In genomic region chr1:74748962-74749361, GRCh38 we compare ENCODE assay signal across 18 cellular contexts. TPM values are rescaled to one million over a fixed set of nuclear protein-coding genes. Genes with fewer than 3 reads are reported as not detected.
DNase-seq lines count a peak whose midpoint lies in the region; ATAC-seq, FAIRE-seq and TF ChIP-seq lines count a peak whose summit lies in the region.
"Had no signal": no experiment of that assay in that cellular context is flagged by ENCODE, and none has a peak within 500 bp of the region (broad histone marks: within the 10 kb centered on the region; RNA-seq: fewer than 3 reads in every experiment).

No MANE protein-coding gene starts in this region.

- no peaks in the 10 kb centered on the region for H3K9me3 Mint-ChIP-seq in Calu3 (ENCODE audit: low read depth, unreplicated experiment)

- intact Hi-C loops in Calu3 (cut with micrococcal nuclease; ENCODE audit: unreplicated experiment): no loop called here

- H3K27ac Mint-ChIP-seq in Calu3 (ENCODE audit: unreplicated experiment): peak overlapping the region; percentile 17
- H3K27ac Mint-ChIP-seq: activated CD4-positive, alpha-beta memory T cell treated with anti-CD3 and anti-CD28 coated beads for 36 hours had no signal

- no peak for FAIRE-seq in frontal cortex (lab: Jason Lieb, UNC)

- H3K4me3 Mint-ChIP-seq in Calu3 (ENCODE audit: low read depth, unreplicated experiment): no peak overlapping the region
- H3K4me3 Mint-ChIP-seq: activated CD4-positive, alpha-beta memory T cell treated with anti-CD3 and anti-CD28 coated beads for 36 hours had no signal

- H3K36me3 Mint-ChIP-seq in Calu3 (ENCODE audit: insufficient read depth, unreplicated experiment): peaks cover 21% of the 10 kb centered on the region

- H3K27me3 Mint-ChIP-seq in Calu3 (ENCODE audit: unreplicated experiment): no peaks in the 10 kb centered on the region
- H3K27me3 Mint-ChIP-seq: activated CD4-positive, alpha-beta memory T cell treated with anti-CD3 and anti-CD28 coated beads for 36 hours had no signal

- BruUV-seq in Calu3 (replicated peaks; lab: Mats Ljungman, UMichigan): no TSS peak

- no peak for TF ChIP-seq CTCF in Calu3 (IDR thresholded peaks at IDR 0.05; ENCODE audit: unreplicated experiment)

- DNase-seq in Calu3: no peak
- DNase-seq in MV-4-11 (lab: John Stamatoyannopoulos, UW): no peak
- no peak for DNase-seq in frontal cortex (ENCODE audit: low spot score in 2 of 2)
- no peak for DNase-seq in NCI-H526 treated with DMSO at 0.1 percent for 48 hours (lab: John Stamatoyannopoulos, UW)
- DNase-seq: activated CD4-positive, alpha-beta memory T cell treated with anti-CD3 and anti-CD28 coated beads for 36 hours; activated effector memory CD4-positive, alpha-beta T cell treated with Interleukin-2 at 50 U/mL for 16 hours; dermis blood vessel endothelial cell; heart left ventricle; KG1; kidney glomerular epithelial cell; NCI-H1436 treated with DMSO at 0.1 percent for 48 hours; ovary; stimulated activated CD4-positive, alpha-beta T cell treated with anti-CD3 and anti-CD28 coated beads, Interleukin-12 subunit alpha, Interleukin-12 subunit beta, amount 100 ng/mL, for 4 hours; T1000 had no signal

- CTCF ChIA-PET in Calu3 (lab: Charles Lee): no interaction called here

- peak; percentile 58 for ATAC-seq in GM18868 (IDR thresholded peaks at IDR 0.05; ENCODE audit: unreplicated experiment)
- ATAC-seq in HG02763 (IDR thresholded peaks at IDR 0.05; ENCODE audit: unreplicated experiment): peak; percentile 91
- peak; percentile 46 for ATAC-seq in HG03460 (IDR thresholded peaks at IDR 0.05; ENCODE audit: unreplicated experiment)
- ATAC-seq in HG03571 (IDR thresholded peaks at IDR 0.05; ENCODE audit: unreplicated experiment): no peak
- ATAC-seq: heart left ventricle had no signal

- peaks cover 9% of the 10 kb centered on the region for H3K4me1 Mint-ChIP-seq in Calu3 (ENCODE audit: low read depth, unreplicated experiment)

RNA-seq across cellular contexts. Expression of gene TYW3, which starts 16.0 kb away (rescaled TPM):
- 29.1 and 31.3 TPM in 2 replicates for total RNA-seq in Calu3 (2022)
- total RNA-seq in frontal cortex: 4.9 TPM

RNA-seq across cellular contexts. Expression of gene CRYZ, which starts 16.1 kb away (rescaled TPM):
- 132 and 143 TPM in 2 replicates for total RNA-seq in Calu3 (2022)
- 7.7 TPM for total RNA-seq in frontal cortex

Comparison
In these comparisons a context has a peak if more than half of its experiments do, and no peak if none do; other contexts are left out.
1. RNA of gene CRYZ, which starts 16.1 kb away (total RNA-seq): 132 to 143 TPM in Calu3; 7.7 TPM in frontal cortex (single experiment); every median in the first group is over 10 times any median in the second.